1 cellular context compared by ENCODE assay signal in the genomic region with DNA sequence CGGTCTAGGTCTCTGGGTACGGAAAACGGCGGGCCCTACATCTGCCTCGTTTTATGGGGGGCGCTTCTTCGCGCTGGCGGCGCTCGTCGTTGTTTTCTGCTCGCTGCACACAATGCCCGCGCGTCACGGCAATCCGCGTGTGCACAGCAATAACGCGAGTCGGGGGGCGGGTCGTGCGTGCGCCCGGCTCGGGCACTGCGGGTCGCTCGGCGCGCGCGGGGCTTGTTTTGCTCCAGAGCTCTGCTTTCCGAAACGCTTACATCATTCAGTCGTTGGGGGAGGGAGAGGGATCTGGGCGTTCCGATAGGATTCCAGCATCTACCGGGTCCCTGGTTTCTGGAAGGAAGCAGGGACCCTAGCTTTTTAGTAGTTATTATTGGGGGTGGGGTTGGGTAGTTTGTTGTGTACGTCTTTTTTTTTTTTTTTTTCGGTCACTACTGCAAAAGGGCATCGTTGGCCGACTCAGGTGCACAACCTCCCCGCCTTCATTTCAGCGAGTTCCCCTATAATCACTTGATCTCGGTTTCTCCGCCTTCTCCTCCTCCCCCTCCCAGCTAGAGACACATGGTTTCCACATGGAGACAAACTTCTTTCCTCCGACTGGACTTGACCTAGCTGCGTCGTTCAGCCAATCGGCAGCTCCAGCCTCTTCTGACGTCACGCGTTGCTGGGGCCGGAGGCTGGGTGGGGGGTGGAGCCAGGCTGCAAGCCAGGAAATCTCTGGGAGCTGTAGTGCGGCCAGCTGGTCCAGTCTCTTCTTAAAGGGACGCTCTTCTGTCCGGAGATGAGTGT.
TF ChIP-seq lines count a peak whose summit lies in the region.

No MANE protein-coding gene starts in this region.

TF ChIP-seq in A549, 52 proteins besides CTCF, POLR2A, EP300 and RAD21 (continued from another document):
- TF ChIP-seq, protein P1, sequence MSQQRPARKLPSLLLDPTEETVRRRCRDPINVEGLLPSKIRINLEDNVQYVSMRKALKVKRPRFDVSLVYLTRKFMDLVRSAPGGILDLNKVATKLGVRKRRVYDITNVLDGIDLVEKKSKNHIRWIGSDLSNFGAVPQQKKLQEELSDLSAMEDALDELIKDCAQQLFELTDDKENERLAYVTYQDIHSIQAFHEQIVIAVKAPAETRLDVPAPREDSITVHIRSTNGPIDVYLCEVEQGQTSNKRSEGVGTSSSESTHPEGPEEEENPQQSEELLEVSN (IDR thresholded peaks at IDR 0.05; ENCODE audit: borderline replicate concordance, low read depth): peak; percentile 62; the same call in 1 of the 2 replicates
